In the genomic region with DNA sequence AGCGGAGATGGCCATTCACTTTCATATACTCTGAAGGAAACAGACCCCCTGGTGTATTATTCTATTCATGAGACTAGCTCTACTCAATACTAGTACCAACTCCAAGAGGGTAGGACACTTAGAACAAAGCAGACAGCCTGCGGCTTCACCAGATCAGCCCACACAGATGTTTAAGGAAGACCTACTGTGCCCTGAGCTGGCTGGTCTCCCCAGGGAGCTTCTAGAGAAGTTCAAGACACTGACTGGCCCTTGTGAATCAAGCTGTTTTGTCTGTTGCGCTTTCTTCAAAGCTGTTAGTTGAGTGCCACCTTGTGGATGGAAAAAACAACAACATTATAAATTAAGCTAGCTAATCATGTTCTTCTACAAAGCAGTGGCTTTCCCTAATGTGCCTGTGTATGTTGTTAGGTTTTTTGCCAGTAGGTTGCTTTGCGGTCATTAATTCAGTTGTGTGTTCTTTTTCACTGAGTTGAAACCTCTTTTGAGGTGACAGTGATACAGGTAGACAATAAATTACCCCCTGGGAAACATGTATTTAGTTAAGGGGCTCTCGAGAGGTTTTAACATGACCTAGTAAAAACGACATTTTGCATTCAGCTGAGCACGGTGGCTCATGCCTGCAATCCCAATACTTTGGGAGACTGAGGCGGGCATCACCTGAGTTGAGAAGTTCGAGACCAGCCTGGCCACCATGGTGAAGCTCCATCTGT, we compare ENCODE assay signal across 8 cellular contexts.
DNase-seq lines count a peak whose midpoint lies in the region; ATAC-seq and TF ChIP-seq lines count a peak whose summit lies in the region.

No MANE protein-coding gene starts in this region.

- H3K27me3 Mint-ChIP-seq in activated T-cell treated with anti-CD3 and anti-CD28 coated beads, Interleukin-2, amount 50 U/mL, for 4 hours (ENCODE audit: low read depth) = peaks cover 2% of the 10 kb centered on the region
- peaks cover 5% of the 10 kb centered on the region for H3K27me3 Mint-ChIP-seq in activated CD8-positive, alpha-beta T cell treated with anti-CD3 and anti-CD28 coated beads for 36 hours

- POLR2A ChIA-PET in activated CD8-positive, alpha-beta T cell treated with anti-CD3 and anti-CD28 coated beads for 36 hours (lab: Charles Lee) = interaction anchor here (0.6 kb wide), 1 partner anchor 569 kb away, joined by 4 read pairs; no protein-coding TSS in a partner anchor

- CTCF ChIA-PET in activated CD8-positive, alpha-beta T cell treated with anti-CD3 and anti-CD28 coated beads for 36 hours (lab: Charles Lee) = interaction anchor here (0.7 to 5.6 kb wide), 24 partner anchors 8 to 1036 kb away, joined by 3 to 122 read pairs (median 6); no protein-coding TSS in a partner anchor

- no peak overlapping the region for H3K27ac ChIP-seq in heart left ventricle

- no peak overlapping the region for H3K4me3 ChIP-seq in heart left ventricle

- H3K9me3 ChIP-seq in heart left ventricle = no peaks in the 10 kb centered on the region

- intact Hi-C loops in activated CD8-positive, alpha-beta T cell treated with anti-CD3 and anti-CD28 coated beads for 36 hours (cut with micrococcal nuclease) = loop anchor here (5.0 kb wide), 1 partner anchor 185 kb away; no protein-coding TSS in a partner anchor
- intact Hi-C loops in heart left ventricle (cut with DNase I) = loop anchor here (1.0 to 10.0 kb wide), 6 partner anchors 187 to 1033 kb away; no protein-coding TSS in a partner anchor

- peaks cover 0 to 19% (median 0%) of the 10 kb centered on the region in 9 donors for H3K36me3 ChIP-seq in heart left ventricle

- H3K27ac Mint-ChIP-seq in activated CD8-positive, alpha-beta T cell treated with anti-CD3 and anti-CD28 coated beads for 36 hours = no peak overlapping the region

- no peaks in the 10 kb centered on the region for H3K4me1 Mint-ChIP-seq in activated T-cell treated with anti-CD3 and anti-CD28 coated beads, Interleukin-2, amount 50 U/mL, for 4 hours (ENCODE audit: low read depth)
- H3K4me1 Mint-ChIP-seq in activated CD8-positive, alpha-beta T cell treated with anti-CD3 and anti-CD28 coated beads for 36 hours (ENCODE audit: low read depth) = no peaks in the 10 kb centered on the region

- TF ChIP-seq POLR2A in heart left ventricle (IDR thresholded peaks at IDR 0.05) = no peak

- no peaks in the 10 kb centered on the region for H3K9me3 Mint-ChIP-seq in activated T-cell treated with anti-CD3 and anti-CD28 coated beads, Interleukin-2, amount 50 U/mL, for 4 hours
- H3K9me3 Mint-ChIP-seq in activated CD8-positive, alpha-beta T cell treated with anti-CD3 and anti-CD28 coated beads for 36 hours = no peaks in the 10 kb centered on the region

- no peaks in the 10 kb centered on the region for H3K36me3 Mint-ChIP-seq in activated T-cell treated with anti-CD3 and anti-CD28 coated beads, Interleukin-2, amount 50 U/mL, for 4 hours (ENCODE audit: insufficient read depth)
- H3K36me3 Mint-ChIP-seq in activated CD8-positive, alpha-beta T cell treated with anti-CD3 and anti-CD28 coated beads for 36 hours (ENCODE audit: low read depth) = no peaks in the 10 kb centered on the region

- ATAC-seq in activated T-cell treated with anti-CD3 and anti-CD28 coated beads, Interleukin-2, amount 50 U/mL, for 4 hours = no peak
- ATAC-seq in HG03066 (IDR thresholded peaks at IDR 0.05; ENCODE audit: low read depth, unreplicated experiment) = peak; percentile 58
- ATAC-seq in activated CD8-positive, alpha-beta T cell treated with anti-CD3 and anti-CD28 coated beads for 36 hours = no peak
- ATAC-seq in heart left ventricle = peak in 3 of 4 donors; percentile 67 to 76 (median 76)

- no peaks in the 10 kb centered on the region for H3K27me3 ChIP-seq in heart left ventricle

- peak; percentile 19 for DNase-seq in activated T-cell treated with anti-CD3 and anti-CD28 coated beads, Interleukin-2, amount 50 U/mL, for 1 hour
- no peak for DNase-seq in activated T-cell treated with anti-CD3 and anti-CD28 coated beads, Interleukin-2, amount 50 U/mL, for 4 hours
- DNase-seq in NCI-H446 (lab: John Stamatoyannopoulos, UW) = peak; percentile 59 to 85
- peak; percentile 5 for DNase-seq in activated CD8-positive, alpha-beta T cell treated with anti-CD3 and anti-CD28 coated beads for 36 hours
- DNase-seq in heart left ventricle = peak in 2 of 5 donors; percentile 51 to 55
- DNase-seq in retina = peak; percentile 85
- no peak for DNase-seq in stimulated activated CD4-positive, alpha-beta T cell treated with anti-CD3 and anti-CD28 coated beads, Interleukin-12 subunit alpha, Interleukin-12 subunit beta, amount 100 ng/mL, for 4 hours

- TF ChIP-seq CTCF in activated CD8-positive, alpha-beta T cell treated with anti-CD3 and anti-CD28 coated beads for 36 hours (IDR thresholded peaks at IDR 0.05) = peak; percentile 60
- TF ChIP-seq CTCF in heart left ventricle (IDR thresholded peaks at IDR 0.05) = peak; percentile 49 to 80 (median 66)

- peaks cover 0 to 14% (median 3%) of the 10 kb centered on the region in 12 donors for H3K4me1 ChIP-seq in heart left ventricle

- H3K4me3 Mint-ChIP-seq in activated T-cell treated with anti-CD3 and anti-CD28 coated beads, Interleukin-2, amount 50 U/mL, for 4 hours = no peak overlapping the region
- H3K4me3 Mint-ChIP-seq in activated CD8-positive, alpha-beta T cell treated with anti-CD3 and anti-CD28 coated beads for 36 hours = no peak overlapping the region

- 60 to 65% (median 62%) methylated on average over 9 of the region's 9 CpGs for WGBS in heart left ventricle, 4 donors

Comparison
In these comparisons a context has a peak if more than half of its experiments do, and no peak if none do; other contexts are left out.
1. DNase-seq: peak in activated T-cell treated with anti-CD3 and anti-CD28 coated beads, Interleukin-2, amount 50 U/mL, for 1 hour (single experiment), NCI-H446 (2 of 2), activated CD8-positive, alpha-beta T cell treated with anti-CD3 and anti-CD28 coated beads for 36 hours (single experiment) and retina (single experiment); none in activated T-cell treated with anti-CD3 and anti-CD28 coated beads, Interleukin-2, amount 50 U/mL, for 4 hours (single experiment) and stimulated activated CD4-positive, alpha-beta T cell treated with anti-CD3 and anti-CD28 coated beads, Interleukin-12 subunit alpha, Interleukin-12 subunit beta, amount 100 ng/mL, for 4 hours (single experiment).
2. ATAC-seq: peak in HG03066 (single experiment) and heart left ventricle (3 of 4); none in activated T-cell treated with anti-CD3 and anti-CD28 coated beads, Interleukin-2, amount 50 U/mL, for 4 hours (0 of 2) and activated CD8-positive, alpha-beta T cell treated with anti-CD3 and anti-CD28 coated beads for 36 hours (single experiment).